Comparison of ENCODE assay signal across 23 cellular contexts in genomic region chr17:41629316-41629715, GRCh38. TPM values are rescaled to one million over a fixed set of nuclear protein-coding genes. Genes with fewer than 3 reads are reported as not detected.
"Had no signal": no experiment of that assay in that cellular context is flagged by ENCODE, and none has a peak within 500 bp of the region (broad histone marks: within the 10 kb centered on the region; RNA-seq: fewer than 3 reads in every experiment).

No MANE protein-coding gene starts in this region.

- H3K4me3 Mint-ChIP-seq: central memory CD8-positive, alpha-beta T cell; naive thymus-derived CD8-positive, alpha-beta T cell; stimulated activated effector memory CD8-positive, alpha-beta T cell treated with anti-CD3 and anti-CD28 coated beads, Interleukin-12 subunit alpha, Interleukin-12 subunit beta, amount 100 ng/mL, for 72 hours had no signal

- H3K9me3 ChIP-seq: esophagus squamous epithelium, mucosa of descending colon, pancreas, right lobe of liver, tibial artery had no signal

- H3K4me3 ChIP-seq: esophagus squamous epithelium, hepatocyte, mucosa of descending colon, pancreas, right lobe of liver, tibial artery had no signal

- H3K36me3 ChIP-seq: esophagus squamous epithelium, pancreas, right lobe of liver, tibial artery had no signal

- H3K4me2 ChIP-seq: hepatocyte had no signal

- H3K4me1 Mint-ChIP-seq: central memory CD8-positive, alpha-beta T cell had no signal

- DNase-seq: effector memory CD4-positive, alpha-beta T cell; esophagus squamous epithelium; foreskin fibroblast; nucleus accumbens; stimulated activated CD4-positive, alpha-beta T cell treated with anti-CD3 and anti-CD28 coated beads, Interleukin-4, amount 100 ng/mL, for 1 hour; stimulated activated CD8-positive, alpha-beta memory T cell treated with anti-CD3 and anti-CD28 coated beads, Interleukin-4, amount 100 ng/mL, for 48 hours; stimulated activated naive CD8-positive, alpha-beta T cell treated with anti-CD3 and anti-CD28 coated beads, Interleukin-15, Interleukin-2, amounts not matched to agents 100 U/mL and 50 U/mL, for 24 hours; tibial artery had no signal

- FAIRE-seq: pancreas had no signal

- H3K36me3 Mint-ChIP-seq: naive thymus-derived CD8-positive, alpha-beta T cell; stimulated activated effector memory CD8-positive, alpha-beta T cell treated with anti-CD3 and anti-CD28 coated beads, Interleukin-12 subunit alpha, Interleukin-12 subunit beta, amount 100 ng/mL, for 72 hours had no signal

- H3K4me1 ChIP-seq: pancreas, right lobe of liver had no signal

- H3K9me3 Mint-ChIP-seq: central memory CD8-positive, alpha-beta T cell; naive thymus-derived CD8-positive, alpha-beta T cell; stimulated activated effector memory CD8-positive, alpha-beta T cell treated with anti-CD3 and anti-CD28 coated beads, Interleukin-12 subunit alpha, Interleukin-12 subunit beta, amount 100 ng/mL, for 72 hours had no signal

- H3K27ac Mint-ChIP-seq: naive thymus-derived CD8-positive, alpha-beta T cell; progenitor cell of endocrine pancreas; stimulated activated effector memory CD8-positive, alpha-beta T cell treated with anti-CD3 and anti-CD28 coated beads, Interleukin-12 subunit alpha, Interleukin-12 subunit beta, amount 100 ng/mL, for 72 hours had no signal

- H3K27ac ChIP-seq: esophagus squamous epithelium, hepatocyte, pancreas, right lobe of liver, tibial artery had no signal

- H3K27me3 ChIP-seq: hepatocyte, pancreas, right lobe of liver, tibial artery had no signal

- ATAC-seq: mucosa of descending colon; naive thymus-derived CD8-positive, alpha-beta T cell; pancreas; right lobe of liver; stimulated activated effector memory CD8-positive, alpha-beta T cell treated with anti-CD3 and anti-CD28 coated beads, Interleukin-12 subunit alpha, Interleukin-12 subunit beta, amount 100 ng/mL, for 72 hours; stimulated activated naive CD8-positive, alpha-beta T cell treated with anti-CD3 and anti-CD28 coated beads, Interleukin-15, Interleukin-2, amounts not matched to agents 100 U/mL and 50 U/mL, for 24 hours had no signal

- H3K79me2 ChIP-seq: hepatocyte had no signal

- H2AFZ ChIP-seq: hepatocyte had no signal

RNA-seq across cellular contexts. Expression of gene KRT17, which starts 4.9 kb away (rescaled TPM):
- total RNA-seq: liver; naive thymus-derived CD8-positive, alpha-beta T cell; right lobe of liver had no signal
- polyA plus RNA-seq: naive thymus-derived CD8-positive, alpha-beta T cell; neural cell had no signal

RNA-seq across cellular contexts. Expression of gene KRT16, which starts 16.7 kb away (rescaled TPM):
- total RNA-seq: liver; mucosa of descending colon; naive thymus-derived CD8-positive, alpha-beta T cell; progenitor cell of endocrine pancreas; right lobe of liver had no signal
- polyA plus RNA-seq: liver; naive thymus-derived CD8-positive, alpha-beta T cell; neural cell had no signal

RNA-seq across cellular contexts. Expression of gene KRT14, which starts 42.6 kb away (rescaled TPM):
- total RNA-seq: epithelial cell of proximal tubule; kidney epithelial cell; liver; naive thymus-derived CD8-positive, alpha-beta T cell; progenitor cell of endocrine pancreas had no signal
- polyA plus RNA-seq: liver; naive thymus-derived CD8-positive, alpha-beta T cell; neural cell had no signal

RNA-seq across cellular contexts. Expression of gene KRT9, which starts 57.5 kb away (rescaled TPM):
- total RNA-seq: epithelial cell of proximal tubule; hepatocyte; kidney epithelial cell; liver; mucosa of descending colon; naive thymus-derived CD8-positive, alpha-beta T cell; pancreas; progenitor cell of endocrine pancreas; renal cortical epithelial cell; right lobe of liver; temporal lobe; ureter had no signal
- polyA plus RNA-seq: hepatocyte; liver; naive thymus-derived CD8-positive, alpha-beta T cell; neural cell; pancreas had no signal
